ENCODE assay signal across 13 cellular contexts in the genomic region with DNA sequence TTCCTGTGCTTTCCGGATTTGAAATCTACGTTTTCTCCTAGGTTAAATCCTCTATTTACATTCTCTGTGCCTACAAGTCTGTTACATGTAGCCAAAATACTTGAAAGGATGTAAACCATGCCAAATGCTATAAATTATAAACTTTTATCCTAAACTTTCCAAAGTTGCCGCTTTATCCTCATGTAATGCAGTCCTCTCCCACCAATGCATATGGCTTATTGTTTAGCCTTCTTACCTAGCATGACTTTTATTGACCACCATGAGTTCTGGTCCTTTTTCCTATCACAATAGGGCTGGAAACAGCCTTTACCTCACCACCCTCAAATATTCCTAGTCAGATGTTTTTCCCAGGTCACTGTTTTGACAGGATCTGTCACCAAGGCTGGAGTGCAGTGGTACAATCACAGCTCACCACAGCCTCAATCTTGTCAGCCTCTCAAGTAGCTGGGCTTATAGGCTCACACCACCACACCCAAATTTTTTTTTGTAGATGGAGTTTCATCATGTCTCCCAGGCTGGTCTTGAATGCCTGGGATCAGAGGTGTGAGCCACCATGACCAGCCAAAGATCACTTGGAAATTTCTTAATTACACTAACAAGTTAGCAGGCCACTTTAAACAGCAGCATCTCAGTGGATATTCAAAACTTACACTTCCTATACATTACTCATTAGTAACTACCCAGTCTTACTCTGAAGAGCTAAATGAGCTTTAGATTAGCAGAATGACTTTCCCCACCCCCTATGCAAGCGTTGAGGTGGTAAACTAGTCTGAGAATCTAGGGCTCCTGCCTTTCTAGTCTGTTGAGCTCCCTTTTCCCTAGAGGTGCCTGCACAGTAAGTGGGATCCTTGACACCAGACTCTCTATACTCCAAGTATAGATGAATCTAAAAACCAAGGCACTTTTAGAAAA. TPM values are rescaled to one million over a fixed set of nuclear protein-coding genes. Genes with fewer than 3 reads are reported as not detected.
A peak's percentile ranks its signal among the peaks of the same experiment; 100 is the strongest.
DNase-seq lines count a peak whose midpoint lies in the region; ATAC-seq and TF ChIP-seq lines count a peak whose summit lies in the region.
"Had no signal": no experiment of that assay in that cellular context is flagged by ENCODE, and none has a peak within 500 bp of the region (broad histone marks: within the 10 kb centered on the region; RNA-seq: fewer than 3 reads in every experiment).

No MANE protein-coding gene starts in this region.

- TF ChIP-seq CTCF in A673 (conservative IDR thresholded peaks at IDR 0.05; ENCODE audit: low read depth, low read length) (no peak), brain (conservative IDR thresholded peaks at IDR 0.05) (no peak), lower lobe of right lung (IDR thresholded peaks at IDR 0.05) (no peak)

- intact Hi-C loops in A673 (cut with micrococcal nuclease; ENCODE audit: unreplicated experiment) (no loop called here), lower lobe of right lung (cut with DNase I) (no loop called here)

- no peak for ATAC-seq in lower lobe of right lung
- ATAC-seq: Right ventricle myocardium inferior had no signal

- no TSS peak for BruUV-seq in A673 (replicated peaks; lab: Mats Ljungman, UMichigan)

- H3K4me3 Mint-ChIP-seq in brain, result peak overlapping the region in 4 of 5 experiments; percentile 19 to 62 (median 38)

- peak; percentile 41 for DNase-seq in A673 (ENCODE audit: low spot score)
- DNase-seq in ELR (ENCODE audit: low read depth), result peak; percentile 43
- peak; percentile 24 for DNase-seq in NCI-H748 (lab: John Stamatoyannopoulos, UW; ENCODE audit: unreplicated experiment)
- no peak for DNase-seq in hippocampal formation (lab: John Stamatoyannopoulos, UW)
- DNase-seq in NK-92 treated with Interleukin-12 subunit alpha and Interleukin-12 subunit beta, amount 100 ng/mL, for 24 hours (lab: John Stamatoyannopoulos, UW), result no peak
- DNase-seq in cerebellum (ENCODE audit: low spot score), result no peak
- no peak for DNase-seq in lower lobe of right lung
- DNase-seq: DMS79; effector CD4-positive, alpha-beta T cell; NCI-H1105; ovary had no signal

- peak overlapping the region in 4 of 5 experiments; percentile 23 to 67 (median 43) for H3K27ac Mint-ChIP-seq in brain

- H3K27me3 Mint-ChIP-seq in brain, result peaks cover 19% of the 10 kb centered on the region

- peaks cover 41% of the 10 kb centered on the region for H3K36me3 Mint-ChIP-seq in brain

- H3K36me3 ChIP-seq in A673 (ENCODE audit: insufficient read depth, low read length, poor library complexity, severe bottlenecking) (peaks cover 35% of the 10 kb centered on the region), lower lobe of right lung (peaks cover 35% of the 10 kb centered on the region)
- H3K36me3 ChIP-seq: ovary had no signal

- POLR2A ChIA-PET in A673 (lab: Charles Lee; ENCODE audit: low non-redundant PET), result interaction anchor here (0.5 to 0.6 kb wide), 3 partner anchors 13 to 133 kb away, joined by 3 read pairs; no protein-coding TSS in a partner anchor

- CTCF ChIA-PET in A673 (lab: Charles Lee), result interaction anchor here (1.7 kb wide), 1 partner anchor 39 kb away, joined by 4 read pairs; no protein-coding TSS in a partner anchor

- H3K4me1 ChIP-seq in A673 (ENCODE audit: insufficient read depth, low read length, poor library complexity, severe bottlenecking), result peaks cover 18% of the 10 kb centered on the region
- H3K4me1 ChIP-seq in lower lobe of right lung, result peaks cover 28% of the 10 kb centered on the region

- H3K27me3 ChIP-seq in A673 (replicated peaks; ENCODE audit: insufficient read depth, low read depth, low read length, poor library complexity) (no peaks in the 10 kb centered on the region), lower lobe of right lung (ENCODE audit: low read depth) (no peaks in the 10 kb centered on the region)
- H3K27me3 ChIP-seq: ovary had no signal

- peaks cover 0 to 3% (median 0%) of the 10 kb centered on the region in 5 experiments for H3K9me3 Mint-ChIP-seq in brain

- no peak overlapping the region for H3K4me3 ChIP-seq in A673 (ENCODE audit: low read depth, low read length, poor library complexity, severe bottlenecking)
- H3K4me3 ChIP-seq in lower lobe of right lung, result no peak overlapping the region
- H3K4me3 ChIP-seq: ovary had no signal

- H3K27ac ChIP-seq in A673 (ENCODE audit: low read depth, low read length, poor library complexity, severe bottlenecking) (peak overlapping the region; percentile 52), lower lobe of right lung (no peak overlapping the region)
- H3K27ac ChIP-seq: ovary had no signal

- H3K9me3 ChIP-seq in A673 (ENCODE audit: low read depth, low read length, poor library complexity, severe bottlenecking) (no peaks in the 10 kb centered on the region), lower lobe of right lung (no peaks in the 10 kb centered on the region)
- H3K9me3 ChIP-seq: ovary had no signal

- peaks cover 36% of the 10 kb centered on the region for H3K4me1 Mint-ChIP-seq in brain

RNA-seq across cellular contexts. Expression of a gene that starts 4.1 kb away (rescaled TPM):
- total RNA-seq in A673 (2021), result 3,473 and 3,645 TPM in 2 replicates
- 3,807 TPM for polyA plus RNA-seq in brain (ENCODE audit: insufficient read depth, low read depth, low replicate concordance)
- total RNA-seq in cerebellum, result 671 TPM
- 575 TPM for total RNA-seq in lower lobe of right lung

RNA-seq across cellular contexts. Expression of a gene that starts 16.5 kb away (rescaled TPM):
- total RNA-seq in A673 (2021), result 47.2 and 55.7 TPM in 2 replicates
- 13.9 TPM for polyA plus RNA-seq in brain (ENCODE audit: insufficient read depth, low read depth, low replicate concordance)
- total RNA-seq in cerebellum, result 79.4 TPM
- 61.7 TPM for total RNA-seq in lower lobe of right lung

RNA-seq across cellular contexts. Expression of a gene that starts 32.5 kb away (rescaled TPM):
- total RNA-seq in A673 (2021) (0.22 and 0.39 TPM in 2 replicates), cerebellum (0.54 TPM), lower lobe of right lung (1.5 TPM)
- 0.15 TPM for polyA plus RNA-seq in brain (ENCODE audit: insufficient read depth, low read depth, low replicate concordance)

RNA-seq across cellular contexts. Expression of a gene that starts 57.3 kb away (rescaled TPM):
- total RNA-seq in A673 (2021), result 1.3 and 1.6 TPM in 2 replicates
- 5.9 TPM for polyA plus RNA-seq in brain (ENCODE audit: insufficient read depth, low read depth, low replicate concordance)
- 0.91 TPM for total RNA-seq in cerebellum
- 1.5 TPM for total RNA-seq in lower lobe of right lung

Comparison
In these comparisons a context has a peak if more than half of its experiments do, and no peak if none do; other contexts are left out.
1. DNase-seq: peak in A673 (single experiment), ELR (single experiment) and NCI-H748 (single experiment); none in hippocampal formation (0 of 2), NK-92 treated with Interleukin-12 subunit alpha and Interleukin-12 subunit beta, amount 100 ng/mL, for 24 hours (single experiment), cerebellum (single experiment) and lower lobe of right lung (single experiment).